In genomic region chr11:102144357-102145342, GRCh38 we compare ENCODE assay signal across 1 cellular context.
TF ChIP-seq lines count a peak whose summit lies in the region.

No MANE protein-coding gene starts in this region.

TF ChIP-seq in endothelial cell of umbilical vein, 7 proteins besides CTCF, POLR2A, EP300 and RAD21 (continued from another document):
- TF ChIP-seq JUN (IDR thresholded peaks at IDR 0.05; ENCODE audit: borderline replicate concordance, insufficient read depth, insufficient read length, low read depth) (no peak), POLR2AphosphoS5 (IDR thresholded peaks at IDR 0.05; ENCODE audit: insufficient read depth, low read depth, low read length) (no peak)
